10 cellular contexts compared by ENCODE assay signal in the genomic region with DNA sequence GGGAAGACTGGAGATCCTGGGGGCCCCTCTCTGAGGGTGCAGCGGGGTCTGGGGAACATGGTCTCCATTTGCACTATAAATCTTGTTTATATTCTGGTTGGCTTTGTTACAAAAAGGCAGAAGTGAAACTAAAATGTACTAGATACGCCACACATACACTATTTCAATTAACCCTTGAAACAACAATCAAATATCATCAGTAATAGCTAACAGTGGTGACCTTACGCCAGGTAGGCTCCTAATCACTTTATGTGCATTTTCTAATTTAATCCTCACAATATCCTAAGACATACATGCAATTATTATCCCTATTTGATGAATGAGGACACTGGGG. TPM values are rescaled to one million over a fixed set of nuclear protein-coding genes. Genes with fewer than 3 reads are reported as not detected.
DNase-seq lines count a peak whose midpoint lies in the region; ATAC-seq and TF ChIP-seq lines count a peak whose summit lies in the region.
"Had no signal": no experiment of that assay in that cellular context is flagged by ENCODE, and none has a peak within 500 bp of the region (broad histone marks: within the 10 kb centered on the region; RNA-seq: fewer than 3 reads in every experiment).

No MANE protein-coding gene starts in this region.

- H3K4me3 ChIP-seq in CD8-positive, alpha-beta memory T cell (ENCODE audit: low read length): no peak overlapping the region
- peak overlapping the region; percentile 24 for H3K4me3 ChIP-seq in fibroblast of villous mesenchyme (ENCODE audit: low read depth, low read length)
- no peak overlapping the region for H3K4me3 ChIP-seq in mesendoderm (ENCODE audit: low read length)

- peaks cover 10 to 14% (median 11%) of the 10 kb centered on the region in 3 donors for H3K4me1 Mint-ChIP-seq in CD8-positive, alpha-beta memory T cell

- H3K9me3 Mint-ChIP-seq in CD8-positive, alpha-beta memory T cell: no peaks in the 10 kb centered on the region

- H3K56ac ChIP-seq in mesendoderm (ENCODE audit: low read length): no peak overlapping the region

- no peak overlapping the region for H3K27ac ChIP-seq in CD8-positive, alpha-beta memory T cell (ENCODE audit: low read depth, low read length)
- no peak overlapping the region for H3K27ac ChIP-seq in mesendoderm (ENCODE audit: low read depth, low read length)

- no peak overlapping the region for H2BK5ac ChIP-seq in mesendoderm (ENCODE audit: low read length)

- H4K8ac ChIP-seq in mesendoderm (ENCODE audit: low read depth, low read length): no peak overlapping the region

- no peak overlapping the region for H4K5ac ChIP-seq in mesendoderm (ENCODE audit: low read length)

- H3K79me2 ChIP-seq in mesendoderm (ENCODE audit: control insufficient read depth, insufficient read depth, low read length): no peaks in the 10 kb centered on the region

- no CpG with 5 or more reads among the region's 3 CpGs for WGBS in mesendoderm (ENCODE audit: extremely low coverage, insufficient coverage, low lambda C conversion rate)

- DNase-seq in CD8-positive, alpha-beta memory T cell: no peak
- DNase-seq in fibroblast of villous mesenchyme (ENCODE audit: low read depth): no peak
- DNase-seq in inferior parietal cortex (ENCODE audit: extremely low spot score): no peak
- no peak for DNase-seq in GOT3 (lab: John Stamatoyannopoulos, UW)
- no peak for DNase-seq in mesendoderm
- DNase-seq: GDM1, NCI-H2029 treated with DMSO at 0.1 percent for 48 hours had no signal

- no peak overlapping the region for H3K9ac ChIP-seq in mesendoderm (ENCODE audit: low read length)

- H3K9me3 ChIP-seq in CD8-positive, alpha-beta memory T cell (ENCODE audit: low read length): no peaks in the 10 kb centered on the region

- H2BK15ac ChIP-seq in mesendoderm (replicated peaks; ENCODE audit: low read depth): no peak overlapping the region

- H3K4me2 ChIP-seq in mesendoderm (ENCODE audit: low read length): no peak overlapping the region

- POLR2A ChIA-PET in CD8-positive, alpha-beta memory T cell (lab: Charles Lee): no interaction called here

- H2AK5ac ChIP-seq in mesendoderm (ENCODE audit: low read length): no peak overlapping the region

- no peak overlapping the region for H2BK120ac ChIP-seq in mesendoderm (ENCODE audit: low read depth, low read length)

- H3K27me3 Mint-ChIP-seq in CD8-positive, alpha-beta memory T cell: peaks cover 5 to 7% of the 10 kb centered on the region in 2 donors

- peak overlapping the region in 1 of 8 donors; percentile 24 for H3K27ac Mint-ChIP-seq in CD8-positive, alpha-beta memory T cell

- no peak overlapping the region for H3K4ac ChIP-seq in mesendoderm (ENCODE audit: low read depth, low read length)

- peaks cover 5% of the 10 kb centered on the region for H3K79me1 ChIP-seq in mesendoderm (ENCODE audit: low read length)

- no peak for TF ChIP-seq CTCF in fibroblast of villous mesenchyme (IDR thresholded peaks at IDR 0.05; ENCODE audit: insufficient read depth, low read depth, low read length)

- H3K18ac ChIP-seq in mesendoderm (ENCODE audit: low read length): no peak overlapping the region

- peak overlapping the region in 6 of 7 donors; percentile 10 to 63 (median 52) for H3K4me3 Mint-ChIP-seq in CD8-positive, alpha-beta memory T cell

- peaks cover 9% of the 10 kb centered on the region for H3K4me1 ChIP-seq in CD8-positive, alpha-beta memory T cell (ENCODE audit: insufficient read depth, low read length)
- H3K4me1 ChIP-seq in mesendoderm (ENCODE audit: control insufficient read depth, low read depth, low read length): no peaks in the 10 kb centered on the region

- H3K36me3 ChIP-seq in CD8-positive, alpha-beta memory T cell (ENCODE audit: insufficient read depth, low read length): no peaks in the 10 kb centered on the region
- H3K36me3 ChIP-seq in mesendoderm (ENCODE audit: control insufficient read depth, insufficient read depth, low read length): no peaks in the 10 kb centered on the region

- H3K36me3 Mint-ChIP-seq in CD8-positive, alpha-beta memory T cell: no peaks in the 10 kb centered on the region

- ATAC-seq in GM21360 (IDR thresholded peaks at IDR 0.05; ENCODE audit: unreplicated experiment) (peak; percentile 56), HG03575 (IDR thresholded peaks at IDR 0.05; ENCODE audit: extremely low read depth, insufficient number of reproducible peaks, low FRiP score, unreplicated experiment) (peak; percentile 42), SK-N-SH treated with all-trans-retinoic acid at 6 μM for 48 hours (no peak)

- no peak overlapping the region for H3K23ac ChIP-seq in mesendoderm (ENCODE audit: low read length)

- H3K27me3 ChIP-seq in CD8-positive, alpha-beta memory T cell (ENCODE audit: insufficient read depth, low read length, poor library complexity, severe bottlenecking): no peaks in the 10 kb centered on the region
- H3K27me3 ChIP-seq in mesendoderm (ENCODE audit: insufficient read depth, low read length, poor library complexity): no peaks in the 10 kb centered on the region

- CTCF ChIA-PET in CD8-positive, alpha-beta memory T cell (lab: Charles Lee): no interaction called here

TF ChIP-seq in SK-N-SH treated with all-trans-retinoic acid at 6 μM for 48 hours, 23 proteins besides CTCF, POLR2A, EP300 and RAD21:
- TF ChIP-seq OSR1 (CRISPR knock-in tag; IDR thresholded peaks at IDR 0.05): no peak
- TF ChIP-seq CSDC2 (CRISPR knock-in tag; IDR thresholded peaks at IDR 0.05): no peak
- TF ChIP-seq ZNF70 (CRISPR knock-in tag; IDR thresholded peaks at IDR 0.05): no peak
- no peak for TF ChIP-seq ZNF8 (CRISPR knock-in tag; IDR thresholded peaks at IDR 0.05)
- TF ChIP-seq TOX (CRISPR knock-in tag; IDR thresholded peaks at IDR 0.05; ENCODE audit: borderline replicate concordance): no peak
- no peak for TF ChIP-seq ZFP3 (CRISPR knock-in tag; IDR thresholded peaks at IDR 0.05)
- TF ChIP-seq, protein P1, sequence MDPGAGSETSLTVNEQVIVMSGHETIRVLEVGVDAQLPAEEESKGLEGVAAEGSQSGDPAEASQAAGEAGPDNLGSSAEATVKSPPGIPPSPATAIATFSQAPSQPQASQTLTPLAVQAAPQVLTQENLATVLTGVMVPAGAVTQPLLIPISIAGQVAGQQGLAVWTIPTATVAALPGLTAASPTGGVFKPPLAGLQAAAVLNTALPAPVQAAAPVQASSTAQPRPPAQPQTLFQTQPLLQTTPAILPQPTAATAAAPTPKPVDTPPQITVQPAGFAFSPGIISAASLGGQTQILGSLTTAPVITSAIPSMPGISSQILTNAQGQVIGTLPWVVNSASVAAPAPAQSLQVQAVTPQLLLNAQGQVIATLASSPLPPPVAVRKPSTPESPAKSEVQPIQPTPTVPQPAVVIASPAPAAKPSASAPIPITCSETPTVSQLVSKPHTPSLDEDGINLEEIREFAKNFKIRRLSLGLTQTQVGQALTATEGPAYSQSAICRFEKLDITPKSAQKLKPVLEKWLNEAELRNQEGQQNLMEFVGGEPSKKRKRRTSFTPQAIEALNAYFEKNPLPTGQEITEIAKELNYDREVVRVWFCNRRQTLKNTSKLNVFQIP (CRISPR knock-in tag; IDR thresholded peaks at IDR 0.05; ENCODE audit: borderline replicate concordance, low read depth): no peak
- TF ChIP-seq SNAI2 (CRISPR knock-in tag; IDR thresholded peaks at IDR 0.05): no peak
- TF ChIP-seq ISL1 (CRISPR knock-in tag; IDR thresholded peaks at IDR 0.05): no peak
- no peak for TF ChIP-seq GLIS3 (CRISPR knock-in tag; IDR thresholded peaks at IDR 0.05)
- no peak for TF ChIP-seq ZFP30 (CRISPR knock-in tag; IDR thresholded peaks at IDR 0.05)

RNA-seq across cellular contexts. Expression of a gene that starts 35.1 kb away (rescaled TPM):
- total RNA-seq in CD8-positive, alpha-beta memory T cell: under 1 TPM; 0.13 to 0.46 TPM
- polyA plus RNA-seq in CD8-positive, alpha-beta memory T cell: not detected
- total RNA-seq in fibroblast of villous mesenchyme: 17.1 and 31.5 TPM in 2 replicates
- polyA plus RNA-seq in mesendoderm (2013, experiment 1 of 2): 9.4 TPM
- 8.4 TPM for polyA plus RNA-seq in mesendoderm (2013, experiment 2 of 2)

Comparison
In these comparisons a context has a peak if more than half of its experiments do, and no peak if none do; other contexts are left out.
1. RNA of a gene that starts 35.1 kb away (total RNA-seq): 17.1 to 31.5 TPM in fibroblast of villous mesenchyme; 0.13 to 0.46 TPM in CD8-positive, alpha-beta memory T cell; every median in the first group is over 10 times any median in the second.